In the genomic region with DNA sequence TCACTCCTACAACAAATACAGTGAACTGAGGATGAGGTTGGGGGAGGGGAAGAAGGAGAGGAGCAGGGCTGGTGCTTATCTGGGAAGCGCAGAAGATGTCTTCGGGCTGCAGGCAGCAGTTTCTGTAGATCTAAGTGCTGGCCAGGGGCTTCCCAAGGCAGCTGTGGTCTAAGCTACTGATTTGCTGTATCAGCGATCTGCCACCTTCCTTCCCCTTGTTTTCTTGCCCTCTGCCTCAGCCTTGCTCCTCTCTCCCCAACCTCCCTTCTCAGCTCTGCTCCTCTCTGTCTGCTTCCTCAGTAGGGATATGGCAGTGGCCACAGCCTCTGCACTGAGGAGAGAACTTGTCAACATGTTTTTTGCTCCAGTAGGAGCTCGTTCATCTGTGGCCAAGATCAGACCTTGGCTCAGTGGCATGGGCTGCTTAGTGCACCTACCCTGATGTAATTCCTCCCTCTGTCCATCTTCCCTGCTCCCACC, we compare ENCODE assay signal across 15 cellular contexts. TPM values are rescaled to one million over a fixed set of nuclear protein-coding genes. Genes with fewer than 3 reads are reported as not detected.
DNase-seq lines count a peak whose midpoint lies in the region; TF ChIP-seq lines count a peak whose summit lies in the region.
"Had no signal": no experiment of that assay in that cellular context is flagged by ENCODE, and none has a peak within 500 bp of the region (broad histone marks: within the 10 kb centered on the region; RNA-seq: fewer than 3 reads in every experiment).

No MANE protein-coding gene starts in this region.

- peaks cover 28% of the 10 kb centered on the region for H3K4me1 Mint-ChIP-seq in nephron

- H3K27ac Mint-ChIP-seq in nephron = peak overlapping the region; percentile 68 to 80 (median 70)
- H3K27ac Mint-ChIP-seq: activated CD4-positive, alpha-beta memory T cell treated with anti-CD3 and anti-CD28 coated beads for 36 hours had no signal

- peak overlapping the region in 1 of 3 experiments; percentile 4 for H3K4me3 Mint-ChIP-seq in nephron
- H3K4me3 Mint-ChIP-seq: activated CD4-positive, alpha-beta memory T cell treated with anti-CD3 and anti-CD28 coated beads for 36 hours had no signal

- DNase-seq in GM10266 (ENCODE audit: extremely low spot score) (peak; percentile 53), OCI-M1 (lab: John Stamatoyannopoulos, UW) (peak; percentile 95), globus pallidus (ENCODE audit: low spot score) (peak; percentile 51), NCI-H345 treated with DMSO at 0.1 percent for 48 hours (lab: John Stamatoyannopoulos, UW; ENCODE audit: unreplicated experiment) (no peak), dermis blood vessel endothelial cell (no peak), NCI-H2107 (lab: John Stamatoyannopoulos, UW) (no peak), HT-29 (ENCODE audit: low spot score) (no peak)
- DNase-seq: activated CD4-positive, alpha-beta memory T cell treated with anti-CD3 and anti-CD28 coated beads for 36 hours; AML-193; DMS53; NCI-H2029 treated with DMSO at 0.1 percent for 48 hours; NCI-H748 treated with DMSO at 0.1 percent for 48 hours; SIG-M5; T-helper 9 cell had no signal

- H3K36me3 Mint-ChIP-seq in nephron (ENCODE audit: low read depth) = peaks cover 4% of the 10 kb centered on the region
- H3K36me3 Mint-ChIP-seq: activated CD4-positive, alpha-beta memory T cell treated with anti-CD3 and anti-CD28 coated beads for 36 hours had no signal

- H3K27me3 Mint-ChIP-seq in nephron (ENCODE audit: low read depth) = no peaks in the 10 kb centered on the region
- H3K27me3 Mint-ChIP-seq: activated CD4-positive, alpha-beta memory T cell treated with anti-CD3 and anti-CD28 coated beads for 36 hours had no signal

- peaks cover 4% of the 10 kb centered on the region for H3K9me3 Mint-ChIP-seq in nephron
- H3K9me3 Mint-ChIP-seq: activated CD4-positive, alpha-beta memory T cell treated with anti-CD3 and anti-CD28 coated beads for 36 hours had no signal

- TF ChIP-seq CTCF in GM10266 (IDR thresholded peaks at IDR 0.05; ENCODE audit: control insufficient read depth, insufficient read depth, low read depth, missing control alignments) (no peak), nephron (IDR thresholded peaks at IDR 0.05; ENCODE audit: unreplicated experiment in 3 of 3) (no peak)

RNA-seq across cellular contexts. Expression of a gene that starts 42.8 kb away (rescaled TPM):
- 749 and 1,244 TPM in 2 replicates for total RNA-seq in dermis blood vessel endothelial cell
- total RNA-seq in HT-29 (2014; rRNA removed; shearing (Covaris generic)) = 14.4 and 17.7 TPM in 2 replicates

Comparison
In these comparisons a context has a peak if more than half of its experiments do, and no peak if none do; other contexts are left out.
1. DNase-seq: peak in GM10266 (single experiment), OCI-M1 (single experiment) and globus pallidus (single experiment); none in NCI-H345 treated with DMSO at 0.1 percent for 48 hours (single experiment), dermis blood vessel endothelial cell (single experiment), NCI-H2107 (single experiment) and HT-29 (single experiment).
2. RNA of a gene that starts 42.8 kb away (total RNA-seq): 749 to 1,244 TPM in dermis blood vessel endothelial cell; 14.4 to 17.7 TPM in HT-29; every median in the first group is over 10 times any median in the second.